ENCODE assay signal across 1 cellular context in genomic region chr9:76401580-76402354, GRCh38.
A peak's percentile ranks its signal among the peaks of the same experiment; 100 is the strongest.
TF ChIP-seq lines count a peak whose summit lies in the region.

No MANE protein-coding gene starts in this region.

TF ChIP-seq in HepG2, 621 proteins besides CTCF, POLR2A, EP300 and RAD21 (continued from another document and continues in another):
- TF ChIP-seq HINFP (CRISPR knock-in tag; IDR thresholded peaks at IDR 0.05; ENCODE audit: low read depth) (no peak), RFX1 (IDR thresholded peaks at IDR 0.05) (no peak), ZNF7 (CRISPR knock-in tag; IDR thresholded peaks at IDR 0.05) (peak; percentile 64; the same call in 1 of the 2 replicates), MEF2D (CRISPR knock-in tag; IDR thresholded peaks at IDR 0.05) (no peak), ZXDC (CRISPR knock-in tag; IDR thresholded peaks at IDR 0.05) (no peak), RXRA (CRISPR knock-in tag; IDR thresholded peaks at IDR 0.05) (no peak; the same call in 1 of the 2 replicates), FIP1L1 (IDR thresholded peaks at IDR 0.05; ENCODE audit: borderline replicate concordance, insufficient read depth, low read depth, low read length) (no peak), ZNF235 (CRISPR knock-in tag; IDR thresholded peaks at IDR 0.05; ENCODE audit: borderline replicate concordance) (no peak), MNT (IDR thresholded peaks at IDR 0.05) (no peak), ZBTB2 (CRISPR knock-in tag; IDR thresholded peaks at IDR 0.05; ENCODE audit: low read depth) (no peak), ZNF446 (CRISPR knock-in tag; IDR thresholded peaks at IDR 0.05) (no peak), ZHX1 (CRISPR knock-in tag; IDR thresholded peaks at IDR 0.05; ENCODE audit: low read depth) (no peak), GMEB2 (CRISPR knock-in tag; IDR thresholded peaks at IDR 0.05; ENCODE audit: low read depth) (no peak), HMGXB4 (CRISPR knock-in tag; IDR thresholded peaks at IDR 0.05; ENCODE audit: borderline replicate concordance in 1 of 2, low read depth in 1 of 2) (no peak), ZNF652 (CRISPR knock-in tag; IDR thresholded peaks at IDR 0.05; ENCODE audit: borderline replicate concordance, low read depth) (no peak), BCLAF1 (IDR thresholded peaks at IDR 0.05) (no peak), ZBTB38 (CRISPR knock-in tag; IDR thresholded peaks at IDR 0.05) (no peak), ZNF431 (CRISPR knock-in tag; IDR thresholded peaks at IDR 0.05; ENCODE audit: borderline replicate concordance, low read depth) (no peak), ZBTB42 (CRISPR knock-in tag; IDR thresholded peaks at IDR 0.05) (no peak), SKI (IDR thresholded peaks at IDR 0.05; ENCODE audit: partially characterized antibody) (no peak), KAT8 (CRISPR knock-in tag; IDR thresholded peaks at IDR 0.05) (peak; percentile 80), ZNF331 (CRISPR knock-in tag; IDR thresholded peaks at IDR 0.05) (peak; percentile 25; the same call in 1 of the 2 replicates), ZNF230 (CRISPR knock-in tag; IDR thresholded peaks at IDR 0.05) (no peak), DZIP1 (CRISPR knock-in tag; IDR thresholded peaks at IDR 0.05) (no peak), RARG (CRISPR knock-in tag; IDR thresholded peaks at IDR 0.05; ENCODE audit: low read depth) (no peak), FOXO1 (CRISPR knock-in tag; IDR thresholded peaks at IDR 0.05) (0 out of 2 replicates have a peak, but pooled peaks have one; percentile 30), ZNF678 (CRISPR knock-in tag; IDR thresholded peaks at IDR 0.05) (no peak), ARID2 (CRISPR knock-in tag; IDR thresholded peaks at IDR 0.05; ENCODE audit: borderline replicate concordance) (no peak), GLI4 (CRISPR knock-in tag; IDR thresholded peaks at IDR 0.05; ENCODE audit: borderline replicate concordance) (no peak), NONO (IDR thresholded peaks at IDR 0.05) (no peak), NONO (CRISPR knock-in tag; conservative IDR thresholded peaks at IDR 0.05) (no peak), SRSF9 (IDR thresholded peaks at IDR 0.05; ENCODE audit: borderline replicate concordance, insufficient read depth, low read depth, low read length, poor library complexity, severe bottlenecking) (no peak), ZNF776 (CRISPR knock-in tag; IDR thresholded peaks at IDR 0.05) (no peak), SYNCRIP (IDR thresholded peaks at IDR 0.05; ENCODE audit: insufficient read depth, low read depth, low read length) (no peak), ZMYM4 (CRISPR knock-in tag; IDR thresholded peaks at IDR 0.05) (peak; percentile 75), MATR3 (CRISPR knock-in tag; IDR thresholded peaks at IDR 0.05) (no peak), NFYB (CRISPR knock-in tag; IDR thresholded peaks at IDR 0.05) (no peak), ZMAT5 (CRISPR knock-in tag; IDR thresholded peaks at IDR 0.05; ENCODE audit: borderline replicate concordance, low read depth) (no peak), FOXO4 (CRISPR knock-in tag; conservative IDR thresholded peaks at IDR 0.05) (no peak), SRSF1 (optimal IDR thresholded peaks at IDR 0.05; ENCODE audit: low read depth, low read length) (no peak), KLF12 (CRISPR knock-in tag; IDR thresholded peaks at IDR 0.05; ENCODE audit: borderline replicate concordance) (no peak)
